In genomic region chr1:120849294-120850070, GRCh38 we compare ENCODE assay signal across 12 cellular contexts. TPM values are rescaled to one million over a fixed set of nuclear protein-coding genes. Genes with fewer than 3 reads are reported as not detected.
A peak's percentile ranks its signal among the peaks of the same experiment; 100 is the strongest.
DNase-seq lines count a peak whose midpoint lies in the region; TF ChIP-seq lines count a peak whose summit lies in the region.
"Not testable (repeated sequence)": the region's sequence is repeated elsewhere in the genome, so short reads cannot be mapped to it uniquely, and the experiment has no call there.
"Had no signal": no experiment of that assay in that cellular context is flagged by ENCODE, and none has a peak within 500 bp of the region (broad histone marks: within the 10 kb centered on the region; RNA-seq: fewer than 3 reads in every experiment).

No MANE protein-coding gene starts in this region.

- not testable (repeated sequence) for H3K9me3 ChIP-seq in HAP-1, Peyer's patch

- H3K4me3 Mint-ChIP-seq in CD14-positive monocyte: peak overlapping the region; percentile 72 to 79
- H3K4me3 Mint-ChIP-seq in activated CD4-positive, alpha-beta T cell treated with anti-CD3 and anti-CD28 coated beads, Interleukin-2, amount 10 ng/mL, durations not matched to agents 24 days and 14 days: peak overlapping the region; percentile 71
- H3K4me3 Mint-ChIP-seq in dendritic cell treated with granulocyte-macrophage colony-stimulating factor and Interleukin-4, amounts not matched to agents 40 ng/mL and 50 ng/mL, for 4 days: peak overlapping the region; percentile 34

- intact Hi-C loops in CD14-positive monocyte (cut with micrococcal nuclease); activated CD4-positive, alpha-beta T cell treated with anti-CD3 and anti-CD28 coated beads, Interleukin-2, amount 10 ng/mL, durations not matched to agents 24 days and 14 days (cut with micrococcal nuclease); dendritic cell treated with granulocyte-macrophage colony-stimulating factor and Interleukin-4, amounts not matched to agents 40 ng/mL and 50 ng/mL, for 4 days (cut with micrococcal nuclease): not testable (repeated sequence)

- H3K4me1 Mint-ChIP-seq in CD14-positive monocyte: peaks cover 10% of the 10 kb centered on the region
- not testable (repeated sequence) for H3K4me1 Mint-ChIP-seq in activated CD4-positive, alpha-beta T cell treated with anti-CD3 and anti-CD28 coated beads, Interleukin-2, amount 10 ng/mL, durations not matched to agents 24 days and 14 days; dendritic cell treated with granulocyte-macrophage colony-stimulating factor and Interleukin-4, amounts not matched to agents 40 ng/mL and 50 ng/mL, for 4 days (ENCODE audit: low read depth)

- H3K4me3 ChIP-seq in HAP-1 (peak overlapping the region; percentile 19), Peyer's patch (peak overlapping the region in 2 of 4 donors; percentile 40 to 41)

- TF ChIP-seq POLR2A in Peyer's patch (IDR thresholded peaks at IDR 0.05): not testable (repeated sequence)

- in situ Hi-C loops in HAP-1 (cut with MboI; ENCODE audit: low sequenced_read_pairs): not testable (repeated sequence)

- peak overlapping the region in 1 of 7 donors; percentile 15 for H3K27ac Mint-ChIP-seq in CD14-positive monocyte
- peak overlapping the region; percentile 41 for H3K27ac Mint-ChIP-seq in activated CD4-positive, alpha-beta T cell treated with anti-CD3 and anti-CD28 coated beads, Interleukin-2, amount 10 ng/mL, durations not matched to agents 24 days and 14 days
- H3K27ac Mint-ChIP-seq in dendritic cell treated with granulocyte-macrophage colony-stimulating factor and Interleukin-4, amounts not matched to agents 40 ng/mL and 50 ng/mL, for 4 days: peak overlapping the region; percentile 92

- H3K36me3 ChIP-seq in HAP-1 (replicated peaks); Peyer's patch: not testable (repeated sequence)

- H3K27me3 Mint-ChIP-seq in CD14-positive monocyte (ENCODE audit: low read depth in 3 of 3); activated CD4-positive, alpha-beta T cell treated with anti-CD3 and anti-CD28 coated beads, Interleukin-2, amount 10 ng/mL, durations not matched to agents 24 days and 14 days; dendritic cell treated with granulocyte-macrophage colony-stimulating factor and Interleukin-4, amounts not matched to agents 40 ng/mL and 50 ng/mL, for 4 days: not testable (repeated sequence)

- not testable (repeated sequence) for H3K27me3 ChIP-seq in HAP-1 (ENCODE audit: low read depth); Peyer's patch

- not testable (repeated sequence) for TF ChIP-seq CTCF in CD14-positive monocyte (IDR thresholded peaks at IDR 0.05); Peyer's patch (IDR thresholded peaks at IDR 0.05)

- not testable (repeated sequence) for DNase-seq in CD14-positive monocyte (ENCODE audit: low spot score)
- DNase-seq in HAP-1 (ENCODE audit: low spot score in 2 of 2): peak; percentile 1 to 50
- peak in 2 of 3 donors; percentile 2 to 51 for DNase-seq in Peyer's patch
- DNase-seq in activated CD4-positive, alpha-beta T cell treated with anti-CD3 and anti-CD28 coated beads, Interleukin-2, amount 10 ng/mL, durations not matched to agents 24 days and 14 days: peak; percentile 60
- peak; percentile 64 for DNase-seq in activated effector memory CD4-positive, alpha-beta T cell treated with anti-CD3 and anti-CD28 coated beads, Interleukin-2, amount 50 U/mL, for 16 hours
- DNase-seq in mucosa of gallbladder (ENCODE audit: low spot score): peak; percentile 14
- DNase-seq in stimulated activated CD4-positive, alpha-beta T cell treated with anti-CD3 and anti-CD28 coated beads, Interleukin-1b, Interleukin-23, amount 100 ng/mL, for 48 hours: peak; percentile 22

- peak overlapping the region in 2 of 4 donors; percentile 82 to 83 for H3K27ac ChIP-seq in Peyer's patch

- H3K9me3 Mint-ChIP-seq in CD14-positive monocyte; activated CD4-positive, alpha-beta T cell treated with anti-CD3 and anti-CD28 coated beads, Interleukin-2, amount 10 ng/mL, durations not matched to agents 24 days and 14 days; dendritic cell treated with granulocyte-macrophage colony-stimulating factor and Interleukin-4, amounts not matched to agents 40 ng/mL and 50 ng/mL, for 4 days: not testable (repeated sequence)

- H3K4me1 ChIP-seq in HAP-1, Peyer's patch: not testable (repeated sequence)

- not testable (repeated sequence) for H3K36me3 Mint-ChIP-seq in CD14-positive monocyte; activated CD4-positive, alpha-beta T cell treated with anti-CD3 and anti-CD28 coated beads, Interleukin-2, amount 10 ng/mL, durations not matched to agents 24 days and 14 days (ENCODE audit: low read depth); dendritic cell treated with granulocyte-macrophage colony-stimulating factor and Interleukin-4, amounts not matched to agents 40 ng/mL and 50 ng/mL, for 4 days (ENCODE audit: low read depth)

RNA-seq across cellular contexts. Expression of gene PPIAL4A, which starts 40.1 kb away (rescaled TPM):
- polyA plus RNA-seq in CD14-positive monocyte: not detected
- total RNA-seq in Peyer's patch (not detected), mucosa of gallbladder (not detected)
- not detected in 2 replicates for total RNA-seq in activated CD4-positive, alpha-beta T cell treated with anti-CD3 and anti-CD28 coated beads, Interleukin-2, amount 10 ng/mL, durations not matched to agents 24 days and 14 days
- total RNA-seq: esophagus mucosa; prostate gland; T-helper 2 cell treated with Interferon-gamma antibody and Interleukin-4, amounts not matched to agents 100 ng/mL and 5 ng/mL, for 36 hours; thyroid gland had no signal
